In genomic region chr4:1856071-1856919, GRCh38 we compare ENCODE assay signal across 1 cellular context.
TF ChIP-seq lines count a peak whose summit lies in the region.

LETM1 (minus strand) TSS chr4:1856156; CDS start chr4:1855950, 206 bp downstream.

TF ChIP-seq in K562, 482 proteins besides CTCF, POLR2A, EP300 and RAD21 (continued from another document and continues in another):
- TF ChIP-seq ZBTB33 (CRISPR knock-in tag; IDR thresholded peaks at IDR 0.05): peak; percentile 46
- no peak for TF ChIP-seq ILF3 (IDR thresholded peaks at IDR 0.05; ENCODE audit: borderline replicate concordance)
- TF ChIP-seq ZMIZ1 (IDR thresholded peaks at IDR 0.05; ENCODE audit: low read depth in 2 of 2, low read length in 2 of 2): peak in 1 of 2 experiments; percentile 10; a peak in 1 of 4 replicates
- peak; percentile 40; the same call in 1 of the 2 replicates for TF ChIP-seq KLF1 (tag; IDR thresholded peaks at IDR 0.05)
- 0 out of 2 replicates have a peak, but pooled peaks have one; percentile 9 for TF ChIP-seq RBM34 (IDR thresholded peaks at IDR 0.05; ENCODE audit: borderline replicate concordance, insufficient read depth, low read length)
- TF ChIP-seq SIX5 (IDR thresholded peaks at IDR 0.05; ENCODE audit: borderline replicate concordance in 1 of 2, insufficient read depth in 1 of 2, low read depth in 1 of 2, low read length in 2 of 2): peak; percentile 87 to 90
- TF ChIP-seq ZNF146 (CRISPR knock-in tag; IDR thresholded peaks at IDR 0.05; ENCODE audit: unreplicated experiment): peak; percentile 35
- TF ChIP-seq CBX3 (IDR thresholded peaks at IDR 0.05; ENCODE audit: borderline replicate concordance in 1 of 2, low read length in 2 of 2): no peak
- TF ChIP-seq NR2C1 (IDR thresholded peaks at IDR 0.05): no peak
- peak; percentile 65; the same call in 1 of the 2 replicates for TF ChIP-seq NR2C1 (tag; IDR thresholded peaks at IDR 0.05)
- TF ChIP-seq UBTF (IDR thresholded peaks at IDR 0.05; ENCODE audit: borderline replicate concordance in 1 of 2, low read depth in 2 of 2, low read length in 2 of 2): peak; percentile 44 to 87; a peak in 2 of 4 replicates
- TF ChIP-seq SP1 (CRISPR knock-in tag; IDR thresholded peaks at IDR 0.05): peak; percentile 68
- TF ChIP-seq DMBX1 (CRISPR knock-in tag; IDR thresholded peaks at IDR 0.05; ENCODE audit: borderline replicate concordance): no peak
- TF ChIP-seq ZNF395 (CRISPR knock-in tag; IDR thresholded peaks at IDR 0.05): peak; percentile 89
- no peak for TF ChIP-seq SIRT6 (IDR thresholded peaks at IDR 0.05; ENCODE audit: low read depth, low read length)
- no peak for TF ChIP-seq NR4A1 (CRISPR knock-in tag; IDR thresholded peaks at IDR 0.05)
- TF ChIP-seq NR4A1 (tag; IDR thresholded peaks at IDR 0.05): 0 out of 2 replicates have a peak, but pooled peaks have one; percentile 22
- TF ChIP-seq TAF7 (tag; IDR thresholded peaks at IDR 0.05): 0 out of 2 replicates have a peak, but pooled peaks have one; percentile 55
- TF ChIP-seq STAT6 (CRISPR knock-in tag; IDR thresholded peaks at IDR 0.05): no peak
- TF ChIP-seq POLR2B (IDR thresholded peaks at IDR 0.05; ENCODE audit: low read depth, partially characterized antibody): peak; percentile 65
- TF ChIP-seq ETV5 (CRISPR knock-in tag; IDR thresholded peaks at IDR 0.05; ENCODE audit: low read depth): peak; percentile 81
- no peak for TF ChIP-seq PHTF2 (CRISPR knock-in tag; IDR thresholded peaks at IDR 0.05)
- no peak for TF ChIP-seq CREB5 (CRISPR knock-in tag; IDR thresholded peaks at IDR 0.05)
- TF ChIP-seq FOXO4 (CRISPR knock-in tag; IDR thresholded peaks at IDR 0.05): no peak
- no peak for TF ChIP-seq STAG1 (CRISPR knock-in tag; IDR thresholded peaks at IDR 0.05; ENCODE audit: borderline replicate concordance)
- TF ChIP-seq FOXP1 (CRISPR knock-in tag; IDR thresholded peaks at IDR 0.05): 0 out of 2 replicates have a peak, but pooled peaks have one; percentile 52
- peak; percentile 80 for TF ChIP-seq EP400 (IDR thresholded peaks at IDR 0.05)
- no peak for TF ChIP-seq ZNF668 (CRISPR knock-in tag; IDR thresholded peaks at IDR 0.05)
- peak; percentile 74; the same call in 1 of the 2 replicates for TF ChIP-seq ZNF609 (CRISPR knock-in tag; IDR thresholded peaks at IDR 0.05; ENCODE audit: borderline replicate concordance)
- TF ChIP-seq TOE1 (IDR thresholded peaks at IDR 0.05; ENCODE audit: borderline replicate concordance): 0 out of 2 replicates have a peak, but pooled peaks have one; percentile 18
- 0 out of 2 replicates have a peak, but pooled peaks have one; percentile 36 for TF ChIP-seq TOE1 (CRISPR knock-in tag; IDR thresholded peaks at IDR 0.05; ENCODE audit: borderline replicate concordance, low read depth)
- no peak for TF ChIP-seq ZNF165 (CRISPR knock-in tag; IDR thresholded peaks at IDR 0.05; ENCODE audit: borderline replicate concordance)
- no peak for TF ChIP-seq PRMT5 (CRISPR knock-in tag; IDR thresholded peaks at IDR 0.05)
- TF ChIP-seq POLR2G (IDR thresholded peaks at IDR 0.05; ENCODE audit: low read depth, low read length): peak; percentile 96
- TF ChIP-seq NCOA4 (IDR thresholded peaks at IDR 0.05; ENCODE audit: partially characterized antibody): no peak
